1 cellular context compared by ENCODE assay signal in genomic region chr1:244865028-244865371, GRCh38.
TF ChIP-seq lines count a peak whose summit lies in the region.

No MANE protein-coding gene starts in this region.

TF ChIP-seq in H1, 55 proteins besides CTCF, POLR2A, EP300 and RAD21:
- TF ChIP-seq POU5F1 (IDR thresholded peaks at IDR 0.05; ENCODE audit: low read depth, low read length) (no peak), GABPA (IDR thresholded peaks at IDR 0.05; ENCODE audit: borderline replicate concordance, insufficient read depth, low read length) (no peak), BACH1 (IDR thresholded peaks at IDR 0.05; ENCODE audit: low read length) (no peak), E2F6 (IDR thresholded peaks at IDR 0.05) (no peak), CBX5 (IDR thresholded peaks at IDR 0.05; ENCODE audit: low read depth, low read length) (no peak), GTF2F1 (IDR thresholded peaks at IDR 0.05; ENCODE audit: borderline replicate concordance, low read depth, low read length) (no peak), TAF1 (IDR thresholded peaks at IDR 0.05; ENCODE audit: low read depth, low read length) (no peak), BCL11A (IDR thresholded peaks at IDR 0.05; ENCODE audit: low read depth in 2 of 2, low read length in 2 of 2) (no peak), EZH2 (IDR thresholded peaks at IDR 0.05; ENCODE audit: low read depth, low read length, severe bottlenecking) (no peak), USF2 (IDR thresholded peaks at IDR 0.05; ENCODE audit: low read length) (no peak), NANOG (IDR thresholded peaks at IDR 0.05; ENCODE audit: insufficient read depth, low read depth, low read length, poor library complexity, severe bottlenecking) (no peak), JUND (IDR thresholded peaks at IDR 0.05; ENCODE audit: low read length) (no peak), SIRT6 (IDR thresholded peaks at IDR 0.05; ENCODE audit: low read length) (no peak)
